Comparison of ENCODE assay signal across 10 cellular contexts in the genomic region with DNA sequence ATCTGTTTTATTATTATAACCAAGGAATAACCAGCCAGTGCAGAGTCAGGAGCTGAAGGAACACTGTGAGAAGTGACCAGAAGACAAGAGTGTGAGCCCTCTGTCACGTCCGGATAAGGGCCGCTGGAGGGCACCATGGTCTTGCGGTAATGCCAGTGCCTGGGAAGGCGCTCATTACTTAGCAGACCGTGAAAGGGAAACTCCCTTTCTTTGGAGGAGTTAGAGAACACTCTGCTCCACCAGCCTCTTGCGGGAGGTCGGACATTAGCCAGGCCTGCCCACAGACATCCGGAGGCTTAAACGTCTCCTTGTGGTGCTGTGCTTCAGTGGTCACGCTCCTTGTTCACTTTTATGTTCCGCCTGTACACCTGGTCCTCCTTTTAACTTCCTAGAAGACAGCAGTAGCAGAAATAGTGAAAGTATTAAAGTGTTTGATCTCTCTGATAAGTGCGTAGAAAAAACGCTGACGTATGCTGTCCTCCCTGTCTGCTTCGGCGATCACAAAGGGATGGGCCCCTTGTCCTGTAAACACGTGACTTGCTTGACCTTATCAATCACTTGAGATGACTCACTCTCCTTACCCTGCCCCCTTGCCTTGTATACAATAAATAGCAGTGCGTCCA.
A peak's percentile ranks its signal among the peaks of the same experiment; 100 is the strongest.
DNase-seq lines count a peak whose midpoint lies in the region; ATAC-seq and TF ChIP-seq lines count a peak whose summit lies in the region.
"Had no signal": no experiment of that assay in that cellular context is flagged by ENCODE, and none has a peak within 500 bp of the region (broad histone marks: within the 10 kb centered on the region; RNA-seq: fewer than 3 reads in every experiment).

No MANE protein-coding gene starts in this region.

- no peak for DNase-seq in stimulated activated naive CD8-positive, alpha-beta T cell treated with anti-CD3 and anti-CD28 coated beads, Interleukin-15, amount 100 ng/mL, for 72 hours
- no peak for DNase-seq in stimulated activated naive CD8-positive, alpha-beta T cell treated with anti-CD3 and anti-CD28 coated beads, Interleukin-15, Interleukin-2, amounts not matched to agents 100 U/mL and 50 U/mL, for 24 hours
- DNase-seq in left lung (peak; percentile 51 to 80), AML-193 (lab: John Stamatoyannopoulos, UW) (no peak), vagina (ENCODE audit: extremely low spot score in 2 of 2) (no peak), brain microvascular endothelial cell (no peak)
- no peak for DNase-seq in CD4-positive, alpha-beta T cell
- DNase-seq: effector CD8-positive, alpha-beta T cell had no signal

- no peak for TF ChIP-seq POLR2A in vagina (IDR thresholded peaks at IDR 0.05)

- H3K4me3 Mint-ChIP-seq in stimulated activated naive CD8-positive, alpha-beta T cell treated with anti-CD3 and anti-CD28 coated beads, Interleukin-15, amount 100 ng/mL, for 72 hours: no peak overlapping the region
- no peak overlapping the region for H3K4me3 Mint-ChIP-seq in activated T-helper 17 cell treated with anti-CD3 and anti-CD28 coated beads, Interleukin-2, amount 50 U/mL, for 72 hours
- no peak overlapping the region for H3K4me3 Mint-ChIP-seq in CD4-positive, alpha-beta T cell

- H3K4me1 Mint-ChIP-seq in stimulated activated naive CD8-positive, alpha-beta T cell treated with anti-CD3 and anti-CD28 coated beads, Interleukin-15, amount 100 ng/mL, for 72 hours: no peaks in the 10 kb centered on the region
- peaks cover 4% of the 10 kb centered on the region for H3K4me1 Mint-ChIP-seq in activated T-helper 17 cell treated with anti-CD3 and anti-CD28 coated beads, Interleukin-2, amount 50 U/mL, for 72 hours
- H3K4me1 Mint-ChIP-seq in CD4-positive, alpha-beta T cell (ENCODE audit: low read depth): no peaks in the 10 kb centered on the region

- H3K9me3 ChIP-seq in left lung (no peaks in the 10 kb centered on the region), vagina (no peaks in the 10 kb centered on the region)
- H3K9me3 ChIP-seq in CD4-positive, alpha-beta T cell (ENCODE audit: control insufficient read depth, low read length): no peaks in the 10 kb centered on the region
- H3K9me3 ChIP-seq: thoracic aorta had no signal

- in situ Hi-C loops in brain microvascular endothelial cell (cut with HindIII; ENCODE audit: low pct_ligation_motif_present, low sequenced_read_pairs): no loop called here

- H3K4me3 ChIP-seq in left lung: no peak overlapping the region
- H3K4me3 ChIP-seq in vagina: no peak overlapping the region
- no peak overlapping the region for H3K4me3 ChIP-seq in brain microvascular endothelial cell (ENCODE audit: low read depth, low read length)
- H3K4me3 ChIP-seq: thoracic aorta had no signal

- no peaks in the 10 kb centered on the region for H3K9me3 Mint-ChIP-seq in stimulated activated naive CD8-positive, alpha-beta T cell treated with anti-CD3 and anti-CD28 coated beads, Interleukin-15, amount 100 ng/mL, for 72 hours
- H3K9me3 Mint-ChIP-seq in activated T-helper 17 cell treated with anti-CD3 and anti-CD28 coated beads, Interleukin-2, amount 50 U/mL, for 72 hours: no peaks in the 10 kb centered on the region
- H3K9me3 Mint-ChIP-seq in CD4-positive, alpha-beta T cell: no peaks in the 10 kb centered on the region

- CTCF ChIA-PET in CD4-positive, alpha-beta T cell (lab: Charles Lee): no interaction called here

- H3K36me3 Mint-ChIP-seq in activated T-helper 17 cell treated with anti-CD3 and anti-CD28 coated beads, Interleukin-2, amount 50 U/mL, for 72 hours (ENCODE audit: low read depth): no peaks in the 10 kb centered on the region
- no peaks in the 10 kb centered on the region for H3K36me3 Mint-ChIP-seq in CD4-positive, alpha-beta T cell (ENCODE audit: low read depth)

- POLR2A ChIA-PET in CD4-positive, alpha-beta T cell (lab: Charles Lee): no interaction called here

- H3K4me1 ChIP-seq in left lung (no peaks in the 10 kb centered on the region), vagina (peaks cover 6% of the 10 kb centered on the region)

- no peaks in the 10 kb centered on the region for H3K27me3 Mint-ChIP-seq in stimulated activated naive CD8-positive, alpha-beta T cell treated with anti-CD3 and anti-CD28 coated beads, Interleukin-15, amount 100 ng/mL, for 72 hours
- peaks cover 11% of the 10 kb centered on the region for H3K27me3 Mint-ChIP-seq in activated T-helper 17 cell treated with anti-CD3 and anti-CD28 coated beads, Interleukin-2, amount 50 U/mL, for 72 hours
- no peaks in the 10 kb centered on the region for H3K27me3 Mint-ChIP-seq in CD4-positive, alpha-beta T cell

- H3K36me3 ChIP-seq in left lung (no peaks in the 10 kb centered on the region), vagina (no peaks in the 10 kb centered on the region), brain microvascular endothelial cell (replicated peaks) (no peaks in the 10 kb centered on the region)
- H3K36me3 ChIP-seq: thoracic aorta had no signal

- H3K27me3 ChIP-seq in left lung (no peaks in the 10 kb centered on the region), vagina (no peaks in the 10 kb centered on the region), brain microvascular endothelial cell (replicated peaks) (no peaks in the 10 kb centered on the region)
- H3K27me3 ChIP-seq in CD4-positive, alpha-beta T cell (ENCODE audit: control insufficient read depth, insufficient read depth, low read length): no peaks in the 10 kb centered on the region

- no peak overlapping the region for H3K27ac Mint-ChIP-seq in stimulated activated naive CD8-positive, alpha-beta T cell treated with anti-CD3 and anti-CD28 coated beads, Interleukin-15, amount 100 ng/mL, for 72 hours
- H3K27ac Mint-ChIP-seq in activated T-helper 17 cell treated with anti-CD3 and anti-CD28 coated beads, Interleukin-2, amount 50 U/mL, for 72 hours: no peak overlapping the region
- H3K27ac Mint-ChIP-seq in CD4-positive, alpha-beta T cell: no peak overlapping the region

- TF ChIP-seq CTCF in left lung (IDR thresholded peaks at IDR 0.05) (peak in 1 of 2 donors; percentile 10), vagina (IDR thresholded peaks at IDR 0.05) (no peak), brain microvascular endothelial cell (IDR thresholded peaks at IDR 0.05; ENCODE audit: low read depth, low read length, missing control alignments) (no peak)
- no peak for TF ChIP-seq CTCF in CD4-positive, alpha-beta T cell (IDR thresholded peaks at IDR 0.05)

- intact Hi-C loops in left lung (cut with DNase I): no loop called here
- intact Hi-C loops in vagina (cut with DNase I): no loop called here
- intact Hi-C loops in CD4-positive, alpha-beta T cell (cut with DNase I, micrococcal nuclease): no loop called here

- H3K27ac ChIP-seq in left lung (no peak overlapping the region), vagina (no peak overlapping the region), brain microvascular endothelial cell (no peak overlapping the region)
- H3K27ac ChIP-seq in CD4-positive, alpha-beta T cell (ENCODE audit: low read depth, low read length): no peak overlapping the region
- H3K27ac ChIP-seq: thoracic aorta had no signal

- ATAC-seq in stimulated activated naive CD8-positive, alpha-beta T cell treated with anti-CD3 and anti-CD28 coated beads, Interleukin-15, amount 100 ng/mL, for 72 hours: peak; percentile 36
- no peak for ATAC-seq in stimulated activated naive CD8-positive, alpha-beta T cell treated with anti-CD3 and anti-CD28 coated beads, Interleukin-15, Interleukin-2, amounts not matched to agents 100 U/mL and 50 U/mL, for 24 hours
- ATAC-seq in activated T-helper 17 cell treated with anti-CD3 and anti-CD28 coated beads, Interleukin-2, amount 50 U/mL, for 72 hours (replicated peaks): peak; percentile 24
- peak; percentile 94 for ATAC-seq in left lung
- ATAC-seq in CD4-positive, alpha-beta T cell (ENCODE audit: poor library complexity): no peak

Comparison
In these comparisons a context has a peak if more than half of its experiments do, and no peak if none do; other contexts are left out.
1. ATAC-seq: peak in stimulated activated naive CD8-positive, alpha-beta T cell treated with anti-CD3 and anti-CD28 coated beads, Interleukin-15, amount 100 ng/mL, for 72 hours (single experiment), activated T-helper 17 cell treated with anti-CD3 and anti-CD28 coated beads, Interleukin-2, amount 50 U/mL, for 72 hours (single experiment) and left lung (single experiment); none in stimulated activated naive CD8-positive, alpha-beta T cell treated with anti-CD3 and anti-CD28 coated beads, Interleukin-15, Interleukin-2, amounts not matched to agents 100 U/mL and 50 U/mL, for 24 hours (single experiment) and CD4-positive, alpha-beta T cell (single experiment).
2. DNase-seq: peak in left lung (2 of 2); none in stimulated activated naive CD8-positive, alpha-beta T cell treated with anti-CD3 and anti-CD28 coated beads, Interleukin-15, amount 100 ng/mL, for 72 hours (0 of 2), stimulated activated naive CD8-positive, alpha-beta T cell treated with anti-CD3 and anti-CD28 coated beads, Interleukin-15, Interleukin-2, amounts not matched to agents 100 U/mL and 50 U/mL, for 24 hours (single experiment), AML-193 (0 of 2), vagina (0 of 2), brain microvascular endothelial cell (single experiment) and CD4-positive, alpha-beta T cell (0 of 10).